ENCODE assay signal across 1 cellular context in genomic region chr2:197434541-197435513, GRCh38.
TF ChIP-seq lines count a peak whose summit lies in the region.

A gene with protein sequence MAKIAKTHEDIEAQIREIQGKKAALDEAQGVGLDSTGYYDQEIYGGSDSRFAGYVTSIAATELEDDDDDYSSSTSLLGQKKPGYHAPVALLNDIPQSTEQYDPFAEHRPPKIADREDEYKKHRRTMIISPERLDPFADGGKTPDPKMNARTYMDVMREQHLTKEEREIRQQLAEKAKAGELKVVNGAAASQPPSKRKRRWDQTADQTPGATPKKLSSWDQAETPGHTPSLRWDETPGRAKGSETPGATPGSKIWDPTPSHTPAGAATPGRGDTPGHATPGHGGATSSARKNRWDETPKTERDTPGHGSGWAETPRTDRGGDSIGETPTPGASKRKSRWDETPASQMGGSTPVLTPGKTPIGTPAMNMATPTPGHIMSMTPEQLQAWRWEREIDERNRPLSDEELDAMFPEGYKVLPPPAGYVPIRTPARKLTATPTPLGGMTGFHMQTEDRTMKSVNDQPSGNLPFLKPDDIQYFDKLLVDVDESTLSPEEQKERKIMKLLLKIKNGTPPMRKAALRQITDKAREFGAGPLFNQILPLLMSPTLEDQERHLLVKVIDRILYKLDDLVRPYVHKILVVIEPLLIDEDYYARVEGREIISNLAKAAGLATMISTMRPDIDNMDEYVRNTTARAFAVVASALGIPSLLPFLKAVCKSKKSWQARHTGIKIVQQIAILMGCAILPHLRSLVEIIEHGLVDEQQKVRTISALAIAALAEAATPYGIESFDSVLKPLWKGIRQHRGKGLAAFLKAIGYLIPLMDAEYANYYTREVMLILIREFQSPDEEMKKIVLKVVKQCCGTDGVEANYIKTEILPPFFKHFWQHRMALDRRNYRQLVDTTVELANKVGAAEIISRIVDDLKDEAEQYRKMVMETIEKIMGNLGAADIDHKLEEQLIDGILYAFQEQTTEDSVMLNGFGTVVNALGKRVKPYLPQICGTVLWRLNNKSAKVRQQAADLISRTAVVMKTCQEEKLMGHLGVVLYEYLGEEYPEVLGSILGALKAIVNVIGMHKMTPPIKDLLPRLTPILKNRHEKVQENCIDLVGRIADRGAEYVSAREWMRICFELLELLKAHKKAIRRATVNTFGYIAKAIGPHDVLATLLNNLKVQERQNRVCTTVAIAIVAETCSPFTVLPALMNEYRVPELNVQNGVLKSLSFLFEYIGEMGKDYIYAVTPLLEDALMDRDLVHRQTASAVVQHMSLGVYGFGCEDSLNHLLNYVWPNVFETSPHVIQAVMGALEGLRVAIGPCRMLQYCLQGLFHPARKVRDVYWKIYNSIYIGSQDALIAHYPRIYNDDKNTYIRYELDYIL (minus strand): TSS chr2:197435028. CDS start chr2:197434999, 29 bp downstream.

TF ChIP-seq in HepG2, 621 proteins besides CTCF, POLR2A, EP300 and RAD21 (continued from another document and continues in another):
- TF ChIP-seq ZNF333 (CRISPR knock-in tag; IDR thresholded peaks at IDR 0.05; ENCODE audit: borderline replicate concordance): peak; percentile 70
- TF ChIP-seq ZNF253 (CRISPR knock-in tag; IDR thresholded peaks at IDR 0.05; ENCODE audit: borderline replicate concordance): 0 out of 2 replicates have a peak, but pooled peaks have one; percentile 23
- peak; percentile 76; the same call in 1 of the 2 replicates for TF ChIP-seq ZNF136 (CRISPR knock-in tag; IDR thresholded peaks at IDR 0.05; ENCODE audit: low read depth)
- TF ChIP-seq HHEX (CRISPR knock-in tag; IDR thresholded peaks at IDR 0.05): no peak
- TF ChIP-seq CREM (IDR thresholded peaks at IDR 0.05): peak; percentile 85
- TF ChIP-seq CREM (CRISPR knock-in tag; IDR thresholded peaks at IDR 0.05): no peak
- peak; percentile 94 for TF ChIP-seq ELF3 (CRISPR knock-in tag; IDR thresholded peaks at IDR 0.05)
- peak; percentile 78; the same call in 1 of the 2 replicates for TF ChIP-seq POLR2AphosphoS2 (IDR thresholded peaks at IDR 0.05; ENCODE audit: low read depth, low read length)
- TF ChIP-seq ZNF614 (CRISPR knock-in tag; IDR thresholded peaks at IDR 0.05; ENCODE audit: borderline replicate concordance): peak; percentile 86; the same call in 1 of the 2 replicates
- no peak; the same call in 1 of the 2 replicates for TF ChIP-seq ZNF878 (CRISPR knock-in tag; IDR thresholded peaks at IDR 0.05)
- TF ChIP-seq ZC3H4 (CRISPR knock-in tag; IDR thresholded peaks at IDR 0.05; ENCODE audit: borderline replicate concordance): no peak
- TF ChIP-seq TBP (CRISPR knock-in tag; IDR thresholded peaks at IDR 0.05): 0 out of 2 replicates have a peak, but pooled peaks have one; percentile 18
- no peak for TF ChIP-seq FOXO1 (CRISPR knock-in tag; IDR thresholded peaks at IDR 0.05)
- TF ChIP-seq ZNF629 (CRISPR knock-in tag; conservative IDR thresholded peaks at IDR 0.05): no peak; the same call in 1 of the 2 replicates
- no peak for TF ChIP-seq TERF1 (CRISPR knock-in tag; IDR thresholded peaks at IDR 0.05)
- peak; percentile 98 for TF ChIP-seq TBX2 (CRISPR knock-in tag; IDR thresholded peaks at IDR 0.05; ENCODE audit: borderline replicate concordance)
- peak; percentile 89 for TF ChIP-seq ETV5 (CRISPR knock-in tag; IDR thresholded peaks at IDR 0.05; ENCODE audit: borderline replicate concordance)
- TF ChIP-seq HDAC2 (CRISPR knock-in tag; IDR thresholded peaks at IDR 0.05): peak; percentile 54
- TF ChIP-seq SNAI1 (CRISPR knock-in tag; IDR thresholded peaks at IDR 0.05; ENCODE audit: borderline replicate concordance): peak; percentile 91
- TF ChIP-seq LRRFIP1 (CRISPR knock-in tag; conservative IDR thresholded peaks at IDR 0.05): 0 out of 2 replicates have a peak, but pooled peaks have one; percentile 41
- TF ChIP-seq ISL2 (CRISPR knock-in tag; IDR thresholded peaks at IDR 0.05): peak; percentile 53; the same call in 1 of the 2 replicates
- peak; percentile 43; the same call in 1 of the 2 replicates for TF ChIP-seq ZNF44 (CRISPR knock-in tag; IDR thresholded peaks at IDR 0.05)
- TF ChIP-seq, protein P1, sequence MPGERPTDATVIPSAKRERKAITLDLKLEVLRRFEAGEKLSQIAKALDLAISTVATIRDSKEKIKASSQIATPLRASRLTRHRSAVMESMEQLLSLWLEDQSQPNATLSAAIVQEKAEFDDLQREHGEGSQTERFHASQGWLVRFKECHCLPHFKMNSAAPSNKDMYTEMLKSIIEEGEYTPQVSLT (CRISPR knock-in tag; IDR thresholded peaks at IDR 0.05; ENCODE audit: borderline replicate concordance, low read depth): no peak
- TF ChIP-seq, protein P2, sequence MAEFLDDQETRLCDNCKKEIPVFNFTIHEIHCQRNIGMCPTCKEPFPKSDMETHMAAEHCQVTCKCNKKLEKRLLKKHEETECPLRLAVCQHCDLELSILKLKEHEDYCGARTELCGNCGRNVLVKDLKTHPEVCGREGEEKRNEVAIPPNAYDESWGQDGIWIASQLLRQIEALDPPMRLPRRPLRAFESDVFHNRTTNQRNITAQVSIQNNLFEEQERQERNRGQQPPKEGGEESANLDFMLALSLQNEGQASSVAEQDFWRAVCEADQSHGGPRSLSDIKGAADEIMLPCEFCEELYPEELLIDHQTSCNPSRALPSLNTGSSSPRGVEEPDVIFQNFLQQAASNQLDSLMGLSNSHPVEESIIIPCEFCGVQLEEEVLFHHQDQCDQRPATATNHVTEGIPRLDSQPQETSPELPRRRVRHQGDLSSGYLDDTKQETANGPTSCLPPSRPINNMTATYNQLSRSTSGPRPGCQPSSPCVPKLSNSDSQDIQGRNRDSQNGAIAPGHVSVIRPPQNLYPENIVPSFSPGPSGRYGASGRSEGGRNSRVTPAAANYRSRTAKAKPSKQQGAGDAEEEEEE (CRISPR knock-in tag; IDR thresholded peaks at IDR 0.05; ENCODE audit: borderline replicate concordance): 0 out of 2 replicates have a peak, but pooled peaks have one; percentile 47
- TF ChIP-seq RNF2 (conservative IDR thresholded peaks at IDR 0.05; ENCODE audit: low read depth): peak; percentile 53; the same call in 1 of the 2 replicates
- TF ChIP-seq SUZ12 (IDR thresholded peaks at IDR 0.05; ENCODE audit: low read depth, low read length): peak; percentile 63
- peak; percentile 78 for TF ChIP-seq TSC22D2 (CRISPR knock-in tag; IDR thresholded peaks at IDR 0.05; ENCODE audit: borderline replicate concordance)
- TF ChIP-seq, protein P3, sequence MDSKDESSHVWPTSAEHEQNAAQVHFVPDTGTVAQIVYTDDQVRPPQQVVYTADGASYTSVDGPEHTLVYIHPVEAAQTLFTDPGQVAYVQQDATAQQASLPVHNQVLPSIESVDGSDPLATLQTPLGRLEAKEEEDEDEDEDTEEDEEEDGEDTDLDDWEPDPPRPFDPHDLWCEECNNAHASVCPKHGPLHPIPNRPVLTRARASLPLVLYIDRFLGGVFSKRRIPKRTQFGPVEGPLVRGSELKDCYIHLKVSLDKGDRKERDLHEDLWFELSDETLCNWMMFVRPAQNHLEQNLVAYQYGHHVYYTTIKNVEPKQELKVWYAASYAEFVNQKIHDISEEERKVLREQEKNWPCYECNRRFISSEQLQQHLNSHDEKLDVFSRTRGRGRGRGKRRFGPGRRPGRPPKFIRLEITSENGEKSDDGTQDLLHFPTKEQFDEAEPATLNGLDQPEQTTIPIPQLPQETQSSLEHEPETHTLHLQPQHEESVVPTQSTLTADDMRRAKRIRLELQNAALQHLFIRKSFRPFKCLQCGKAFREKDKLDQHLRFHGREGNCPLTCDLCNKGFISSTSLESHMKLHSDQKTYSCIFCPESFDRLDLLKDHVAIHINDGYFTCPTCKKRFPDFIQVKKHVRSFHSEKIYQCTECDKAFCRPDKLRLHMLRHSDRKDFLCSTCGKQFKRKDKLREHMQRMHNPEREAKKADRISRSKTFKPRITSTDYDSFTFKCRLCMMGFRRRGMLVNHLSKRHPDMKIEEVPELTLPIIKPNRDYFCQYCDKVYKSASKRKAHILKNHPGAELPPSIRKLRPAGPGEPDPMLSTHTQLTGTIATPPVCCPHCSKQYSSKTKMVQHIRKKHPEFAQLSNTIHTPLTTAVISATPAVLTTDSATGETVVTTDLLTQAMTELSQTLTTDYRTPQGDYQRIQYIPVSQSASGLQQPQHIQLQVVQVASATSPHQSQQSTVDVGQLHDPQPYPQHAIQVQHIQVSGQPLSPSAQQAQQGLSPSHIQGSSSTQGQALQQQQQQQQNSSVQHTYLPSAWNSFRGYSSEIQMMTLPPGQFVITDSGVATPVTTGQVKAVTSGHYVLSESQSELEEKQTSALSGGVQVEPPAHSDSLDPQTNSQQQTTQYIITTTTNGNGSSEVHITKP (CRISPR knock-in tag; IDR thresholded peaks at IDR 0.05; ENCODE audit: low read depth): peak; percentile 53; the same call in 1 of the 2 replicates
- peak; percentile 86 for TF ChIP-seq ELF1 (CRISPR knock-in tag; IDR thresholded peaks at IDR 0.05)
- TF ChIP-seq GZF1 (CRISPR knock-in tag; IDR thresholded peaks at IDR 0.05): 0 out of 2 replicates have a peak, but pooled peaks have one; percentile 10
- no peak for TF ChIP-seq HMGA1 (CRISPR knock-in tag; conservative IDR thresholded peaks at IDR 0.05)
- TF ChIP-seq HNRNPLL (IDR thresholded peaks at IDR 0.05; ENCODE audit: low read depth, low read length, poor library complexity, severe bottlenecking): peak; percentile 94
- TF ChIP-seq ZNF30 (CRISPR knock-in tag; IDR thresholded peaks at IDR 0.05): 0 out of 2 replicates have a peak, but pooled peaks have one; percentile 14
- TF ChIP-seq ZNF777 (CRISPR knock-in tag; IDR thresholded peaks at IDR 0.05): peak; percentile 35; the same call in 1 of the 2 replicates
- no peak for TF ChIP-seq ZNF343 (CRISPR knock-in tag; IDR thresholded peaks at IDR 0.05)
- TF ChIP-seq TRIM22 (IDR thresholded peaks at IDR 0.05): no peak
- TF ChIP-seq ZNF891 (CRISPR knock-in tag; IDR thresholded peaks at IDR 0.05): no peak; the same call in none of the 2 replicates
- TF ChIP-seq ZNF362 (CRISPR knock-in tag; IDR thresholded peaks at IDR 0.05; ENCODE audit: borderline replicate concordance): peak; percentile 71
- peak; percentile 69 for TF ChIP-seq IKZF4 (CRISPR knock-in tag; IDR thresholded peaks at IDR 0.05; ENCODE audit: borderline replicate concordance, low read depth, not compliant biosample characterization)
- peak; percentile 95 for TF ChIP-seq ZNF160 (CRISPR knock-in tag; IDR thresholded peaks at IDR 0.05)
- no peak; the same call in 1 of the 2 replicates for TF ChIP-seq ZFP41 (CRISPR knock-in tag; IDR thresholded peaks at IDR 0.05; ENCODE audit: borderline replicate concordance)
- peak; percentile 95 for TF ChIP-seq KMT2A (CRISPR knock-in tag; IDR thresholded peaks at IDR 0.05)
- no peak for TF ChIP-seq PHB2 (IDR thresholded peaks at IDR 0.05; ENCODE audit: partially characterized antibody)
- no peak for TF ChIP-seq ZNF577 (CRISPR knock-in tag; IDR thresholded peaks at IDR 0.05; ENCODE audit: borderline replicate concordance, low read depth)
